11 cellular contexts compared by ENCODE assay signal in the genomic region with DNA sequence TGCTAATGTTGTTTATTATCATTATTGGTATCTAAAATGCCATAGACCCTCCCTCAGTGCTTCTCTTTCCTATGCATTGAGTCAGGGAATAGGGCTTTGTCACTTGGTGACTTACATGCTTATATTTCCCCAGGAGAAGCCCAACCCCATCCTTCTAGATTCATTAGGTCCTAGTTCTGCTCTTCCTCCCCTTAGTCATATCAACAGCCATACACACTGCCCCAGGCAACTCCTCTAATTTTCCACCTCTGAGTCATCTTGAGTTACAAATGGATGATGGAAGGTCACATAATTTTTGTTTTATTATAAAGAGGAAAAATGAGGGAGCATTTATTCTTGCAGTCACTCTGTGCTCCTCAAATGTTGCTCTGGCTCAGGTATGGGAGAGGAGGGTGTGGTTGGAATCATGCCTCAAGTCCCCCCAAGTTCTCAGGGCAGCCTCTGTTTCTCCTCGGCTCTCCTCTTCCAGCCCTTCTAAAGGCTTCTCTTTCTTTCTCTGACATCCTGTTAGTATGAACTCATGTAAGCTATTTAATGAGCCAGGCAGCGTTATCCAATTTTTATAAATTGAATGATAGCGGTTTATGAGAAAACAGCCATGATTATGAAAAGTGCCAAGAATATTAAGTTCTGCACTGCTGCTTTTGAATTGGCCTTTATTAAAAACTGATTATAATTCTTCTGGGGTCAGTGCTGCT.
DNase-seq lines count a peak whose midpoint lies in the region; TF ChIP-seq lines count a peak whose summit lies in the region.
"Had no signal": no experiment of that assay in that cellular context is flagged by ENCODE, and none has a peak within 500 bp of the region (broad histone marks: within the 10 kb centered on the region; RNA-seq: fewer than 3 reads in every experiment).

No MANE protein-coding gene starts in this region.

- no peak overlapping the region for H3K9ac ChIP-seq in muscle layer of colon (ENCODE audit: low read length)

- peaks cover 16% of the 10 kb centered on the region for H3K4me1 ChIP-seq in muscle layer of colon (ENCODE audit: insufficient read depth, low read length)

- no peaks in the 10 kb centered on the region for H3K27me3 ChIP-seq in muscle layer of colon (ENCODE audit: control insufficient read depth in 1 of 2, insufficient read depth in 2 of 2, low read length in 2 of 2)

- TF ChIP-seq CTCF in epithelial cell of esophagus (IDR thresholded peaks at IDR 0.05; ENCODE audit: insufficient read depth, low read depth, low read length, missing control alignments): no peak

- peak overlapping the region; percentile 65 for H3K27ac ChIP-seq in muscle layer of colon (ENCODE audit: low read depth, low read length)
- H3K27ac ChIP-seq: C4-2B, VCaP had no signal

- no peak overlapping the region for H3K4me3 ChIP-seq in epithelial cell of esophagus (ENCODE audit: low read length)
- H3K4me3 ChIP-seq in muscle layer of colon (ENCODE audit: low read depth in 1 of 2, low read length in 2 of 2): no peak overlapping the region

- H3K9me3 ChIP-seq in muscle layer of colon (ENCODE audit: low read length): no peaks in the 10 kb centered on the region

- DNase-seq in AG08395 (ENCODE audit: low spot score): peak; percentile 85
- peak; percentile 72 for DNase-seq in NCI-H226
- peak; percentile 94 for DNase-seq in epithelial cell of esophagus (ENCODE audit: low read depth)
- DNase-seq in NCI-H1930 (lab: John Stamatoyannopoulos, UW): no peak
- DNase-seq in NCI-H82 (lab: John Stamatoyannopoulos, UW): no peak
- DNase-seq in NCI-H1436 treated with DMSO at 0.1 percent for 48 hours (lab: John Stamatoyannopoulos, UW): no peak
- DNase-seq in NK-92 (lab: John Stamatoyannopoulos, UW; ENCODE audit: unreplicated experiment): no peak
- DNase-seq: stimulated activated naive B cell treated with anti-CD40 and anti-IgM and Interleukin-4, amounts not matched to agents 10 μg/mL and 1 μg/mL and 100 μg/mL, for 72 hours had no signal

- H3K36me3 ChIP-seq in muscle layer of colon (ENCODE audit: insufficient read depth, low read length): no peaks in the 10 kb centered on the region

Comparison
In these comparisons a context has a peak if more than half of its experiments do, and no peak if none do; other contexts are left out.
1. DNase-seq: peak in AG08395 (single experiment), NCI-H226 (single experiment) and epithelial cell of esophagus (single experiment); none in NCI-H1930 (0 of 2), NCI-H82 (single experiment), NCI-H1436 treated with DMSO at 0.1 percent for 48 hours (single experiment) and NK-92 (single experiment).